ENCODE assay signal across 14 cellular contexts in genomic region chr10:120204877-120205276, GRCh38.
DNase-seq lines count a peak whose midpoint lies in the region; ATAC-seq and TF ChIP-seq lines count a peak whose summit lies in the region.
"Had no signal": no experiment of that assay in that cellular context is flagged by ENCODE, and none has a peak within 500 bp of the region (broad histone marks: within the 10 kb centered on the region; RNA-seq: fewer than 3 reads in every experiment).

No MANE protein-coding gene starts in this region.

- no peak overlapping the region for H2AFZ ChIP-seq in PC-3 (ENCODE audit: low read length)
- H2AFZ ChIP-seq: GM23248 had no signal

- no peak overlapping the region for H3K27ac ChIP-seq in PC-3 (ENCODE audit: low read length)
- peak overlapping the region; percentile 69 for H3K27ac ChIP-seq in foreskin keratinocyte
- H3K27ac ChIP-seq: BLaER1 treated with 17β-estradiol and CSF1 and Interleukin-3, amounts not matched to agents 10 nM and 100 nM; GM23248 had no signal

- in situ Hi-C loops in GM13977 (cut with MboI; ENCODE audit: low pct_unique_long_range_greater_than_20kb, low sequenced_read_pairs, unreplicated experiment): no loop called here

- no peaks in the 10 kb centered on the region for H3F3A ChIP-seq in PC-3 (ENCODE audit: low read length, unreplicated experiment)

- TF ChIP-seq CTCF in PC-3 (conservative IDR thresholded peaks at IDR 0.05; ENCODE audit: low read depth, low read length) (no peak), epithelial cell of esophagus (IDR thresholded peaks at IDR 0.05; ENCODE audit: insufficient read depth, low read depth, low read length, missing control alignments) (no peak), foreskin keratinocyte (conservative IDR thresholded peaks at IDR 0.05) (no peak), GM13977 (IDR thresholded peaks at IDR 0.05; ENCODE audit: extremely low read depth, insufficient read depth, missing control alignments) (no peak)

- CTCF ChIA-PET in PC-3 (lab: Charles Lee): no interaction called here

- POLR2A ChIA-PET in PC-3 (lab: Charles Lee; ENCODE audit: unreplicated experiment): no interaction called here

- H3K9me2 ChIP-seq in PC-3 (replicated peaks; ENCODE audit: low read length): no peaks in the 10 kb centered on the region

- no peaks in the 10 kb centered on the region for H3K9me3 ChIP-seq in PC-3 (ENCODE audit: low read length)
- H3K9me3 ChIP-seq: BE2C; BLaER1 treated with 17β-estradiol and CSF1 and Interleukin-3, amounts not matched to agents 10 nM and 100 nM had no signal

- BruUV-seq in PC-3 (replicated peaks; lab: Mats Ljungman, UMichigan): no TSS peak

- DNase-seq in PC-3 (peak; percentile 1), epithelial cell of esophagus (ENCODE audit: low read depth) (peak; percentile 56), foreskin keratinocyte (peak; percentile 38 to 72), GDM1 (lab: John Stamatoyannopoulos, UW) (no peak), Ammon's horn (ENCODE audit: low spot score) (no peak), GM13977 (ENCODE audit: low spot score) (no peak)
- DNase-seq: BE2C; CD4-positive, alpha-beta T cell; CD8-positive, alpha-beta memory T cell; DMS 273 treated with DMSO at 0.1 percent for 48 hours; GM23248; H7; HCEC 1CT had no signal

- H3K4me1 ChIP-seq in PC-3 (ENCODE audit: insufficient read depth, low read length): no peaks in the 10 kb centered on the region
- peaks cover 7% of the 10 kb centered on the region for H3K4me1 ChIP-seq in foreskin keratinocyte
- H3K4me1 ChIP-seq: BE2C had no signal

- no peaks in the 10 kb centered on the region for H3K36me3 ChIP-seq in PC-3 (ENCODE audit: low read depth, low read length)
- H3K36me3 ChIP-seq: BE2C; BLaER1 treated with 17β-estradiol and CSF1 and Interleukin-3, amounts not matched to agents 10 nM and 100 nM had no signal

- intact Hi-C loops in PC-3 (cut with micrococcal nuclease): no loop called here

- no peak overlapping the region for H3K9ac ChIP-seq in PC-3 (ENCODE audit: low read length)
- H3K9ac ChIP-seq: BLaER1 treated with 17β-estradiol and CSF1 and Interleukin-3, amounts not matched to agents 10 nM and 100 nM; GM23248 had no signal

- no peaks in the 10 kb centered on the region for H3K27me3 ChIP-seq in PC-3 (ENCODE audit: low read length)
- no peaks in the 10 kb centered on the region for H3K27me3 ChIP-seq in foreskin keratinocyte
- H3K27me3 ChIP-seq: BLaER1 treated with 17β-estradiol and CSF1 and Interleukin-3, amounts not matched to agents 10 nM and 100 nM had no signal

- ATAC-seq in PC-3: no peak
- peak; percentile 87 for ATAC-seq in foreskin keratinocyte

- H3K4me2 ChIP-seq in PC-3 (ENCODE audit: low read length): no peak overlapping the region
- H3K4me2 ChIP-seq: BLaER1 treated with 17β-estradiol and CSF1 and Interleukin-3, amounts not matched to agents 10 nM and 100 nM had no signal

- no peaks in the 10 kb centered on the region for H3K79me2 ChIP-seq in PC-3 (ENCODE audit: low read length)

- H4K20me1 ChIP-seq in PC-3 (ENCODE audit: low read length): no peaks in the 10 kb centered on the region
- H4K20me1 ChIP-seq: BLaER1 treated with 17β-estradiol and CSF1 and Interleukin-3, amounts not matched to agents 10 nM and 100 nM had no signal

- H3K4me3 ChIP-seq in PC-3 (ENCODE audit: low read length) (no peak overlapping the region), epithelial cell of esophagus (ENCODE audit: low read length) (no peak overlapping the region)
- H3K4me3 ChIP-seq: BLaER1 treated with 17β-estradiol and CSF1 and Interleukin-3, amounts not matched to agents 10 nM and 100 nM; GM23248 had no signal

Comparison
In these comparisons a context has a peak if more than half of its experiments do, and no peak if none do; other contexts are left out.
1. DNase-seq: peak in PC-3 (single experiment), epithelial cell of esophagus (single experiment) and foreskin keratinocyte (2 of 2); none in GDM1 (single experiment), Ammon's horn (single experiment) and GM13977 (single experiment).